Comparison of ENCODE assay signal across 19 cellular contexts in genomic region chr2:235952714-235953113, GRCh38.
"Had no signal": no experiment of that assay in that cellular context is flagged by ENCODE, and none has a peak within 500 bp of the region (broad histone marks: within the 10 kb centered on the region; RNA-seq: fewer than 3 reads in every experiment).

No MANE protein-coding gene starts in this region.

- H3K4me1 ChIP-seq: esophagus squamous epithelium, prostate gland, transverse colon, upper lobe of right lung, uterus had no signal

- H3K27me3 ChIP-seq: esophagus squamous epithelium, heart right ventricle, right atrium auricular region, transverse colon, upper lobe of right lung, uterus had no signal

- H3K9ac ChIP-seq: parathyroid adenoma had no signal

- H3K9me3 ChIP-seq: esophagus squamous epithelium, heart right ventricle, prostate gland, right atrium auricular region, thoracic aorta, transverse colon, upper lobe of right lung, uterus had no signal

- H2AFZ ChIP-seq: parathyroid adenoma had no signal

- H3K79me2 ChIP-seq: parathyroid adenoma had no signal

- H3K36me3 ChIP-seq: prostate gland, right atrium auricular region, thoracic aorta, transverse colon, upper lobe of right lung, uterus had no signal

- DNase-seq: cortex of kidney; erythroblast; esophagus squamous epithelium; foreskin melanocyte; glutamatergic neuron; heart right ventricle; natural killer cell; occipital lobe; stimulated activated CD4-positive, alpha-beta T cell treated with anti-CD3 and anti-CD28 coated beads, Interleukin-2, amount 100 ng/mL, for 48 hours; stimulated activated naive B cell treated with anti-CD40 and anti-IgM and Interleukin-4, amounts not matched to agents 10 μg/mL and 1 μg/mL and 100 μg/mL, for 72 hours; transverse colon; upper lobe of right lung; uterus had no signal

- H3K27ac ChIP-seq: esophagus squamous epithelium, heart right ventricle, parathyroid adenoma, prostate gland, right atrium auricular region, skin epidermis, thoracic aorta, transverse colon, upper lobe of right lung, uterus had no signal

- H3K4me3 ChIP-seq: esophagus squamous epithelium, heart right ventricle, lung, prostate gland, right atrium auricular region, skin epidermis, thoracic aorta, transverse colon, upper lobe of right lung, uterus had no signal
